ENCODE assay signal across 21 cellular contexts in genomic region chr20:47310729-47311128, GRCh38. TPM values are rescaled to one million over a fixed set of nuclear protein-coding genes. Genes with fewer than 3 reads are reported as not detected.
DNase-seq lines count a peak whose midpoint lies in the region; ATAC-seq, FAIRE-seq and TF ChIP-seq lines count a peak whose summit lies in the region.
"Had no signal": no experiment of that assay in that cellular context is flagged by ENCODE, and none has a peak within 500 bp of the region (broad histone marks: within the 10 kb centered on the region; RNA-seq: fewer than 3 reads in every experiment).

No MANE protein-coding gene starts in this region.

- ATAC-seq in left cardiac atrium: no peak
- ATAC-seq in HG02571 (IDR thresholded peaks at IDR 0.05; ENCODE audit: unreplicated experiment): no peak
- no peak for ATAC-seq in HG03139 (IDR thresholded peaks at IDR 0.05; ENCODE audit: unreplicated experiment)
- no peak for ATAC-seq in HG03432 (IDR thresholded peaks at IDR 0.05; ENCODE audit: unreplicated experiment)
- ATAC-seq: effector memory CD8-positive, alpha-beta T cell; stimulated activated naive CD8-positive, alpha-beta T cell treated with anti-CD3 and anti-CD28 coated beads, Interleukin-15, amount 100 ng/mL, for 72 hours had no signal

- peak overlapping the region; percentile 94 for H3K27ac Mint-ChIP-seq in nephron progenitor cell
- H3K27ac Mint-ChIP-seq: activated naive CD4-positive, alpha-beta T cell treated with anti-CD3 and anti-CD28 coated beads for 36 hours had no signal

- no peak for TF ChIP-seq CTCF in left ventricle myocardium inferior (IDR thresholded peaks at IDR 0.05; ENCODE audit: borderline replicate concordance)
- no peak for TF ChIP-seq CTCF in H1 (IDR thresholded peaks at IDR 0.05; ENCODE audit: control extremely low read depth in 1 of 3, insufficient read depth in 1 of 3, low read depth in 1 of 3, low read length in 3 of 3)
- TF ChIP-seq CTCF in nephron progenitor cell (IDR thresholded peaks at IDR 0.05): no peak

- CTCF ChIA-PET in H1 (lab: Charles Lee; ENCODE audit: partially characterized antibody): no interaction called here

- peak overlapping the region; percentile 98 for H3K27ac ChIP-seq in left ventricle myocardium inferior (replicated peaks)
- H3K27ac ChIP-seq in H1 (ENCODE audit: low read depth, low read length): 0 out of 2 replicates have a peak overlapping the region, but pooled peaks have one; percentile 38
- H3K27ac ChIP-seq: parathyroid adenoma had no signal

- no peak overlapping the region for H2BK120ac ChIP-seq in H1 (replicated peaks; ENCODE audit: low read depth, low read length)

- intact Hi-C loops in left ventricle myocardium inferior (cut with micrococcal nuclease) (no loop called here), left cardiac atrium (cut with DNase I) (loop anchor here in 1 of 2 donors (5.0 kb wide), 1 partner anchor 33 kb away; no protein-coding TSS in a partner anchor)

- peaks cover 8% of the 10 kb centered on the region for H3K79me1 ChIP-seq in H1 (ENCODE audit: low read depth, low read length)

- H3K4me2 ChIP-seq in H1 (ENCODE audit: insufficient read depth in 1 of 2, low read depth in 2 of 2, low read length in 2 of 2): no peak overlapping the region
- H3K4me2 ChIP-seq: PC-9 had no signal

- H2BK20ac ChIP-seq in H1 (ENCODE audit: low read length): no peak overlapping the region

- 0 out of 2 replicates have a peak overlapping the region, but pooled peaks have one; percentile 88 for H2BK15ac ChIP-seq in H1 (ENCODE audit: low read length)

- no peak overlapping the region for H3K9ac ChIP-seq in H1 (replicated peaks in 1 of 4; ENCODE audit: extremely low read depth in 1 of 4, low read depth in 3 of 4, low read length in 3 of 4)
- H3K9ac ChIP-seq: parathyroid adenoma had no signal

- H3K36me3 Mint-ChIP-seq in nephron progenitor cell (ENCODE audit: low read depth): peaks cover 39% of the 10 kb centered on the region

- peak overlapping the region; percentile 47 for H4K91ac ChIP-seq in H1 (replicated peaks; ENCODE audit: insufficient read length, low read length)

- 92% methylated on average over 7 of the region's 8 CpGs; no CpG with 5 or more reads in 1 of the 2 experiments for WGBS in H1 (ENCODE audit: extremely low coverage in 1 of 2, insufficient coverage in 1 of 2, insufficient read length in 1 of 2, insufficient replicate concordance in 2 of 2, low coverage in 1 of 2, low lambda C conversion rate in 2 of 2, missing lambda C conversion rate in 1 of 2), 2 experiments

- peaks cover 3% of the 10 kb centered on the region for H3K27me3 Mint-ChIP-seq in nephron progenitor cell (ENCODE audit: low read depth, poor library complexity)
- H3K27me3 Mint-ChIP-seq: effector memory CD8-positive, alpha-beta T cell; stimulated activated naive CD8-positive, alpha-beta T cell treated with anti-CD3 and anti-CD28 coated beads, Interleukin-15, amount 100 ng/mL, for 72 hours had no signal

- peak overlapping the region; percentile 81 for H2BK5ac ChIP-seq in H1 (ENCODE audit: low read depth, low read length)

- FAIRE-seq in H1 (lab: Jason Lieb, UNC): no peak

- peak overlapping the region; percentile 71 for H3K4ac ChIP-seq in H1 (replicated peaks; ENCODE audit: insufficient read length, low read depth, low read length)

- H3K79me2 ChIP-seq in H1 (ENCODE audit: control insufficient read depth in 1 of 2, insufficient read depth in 2 of 2, low read length in 2 of 2): peaks cover 33 to 96% of the 10 kb centered on the region in 2 experiments

- H3K9me3 Mint-ChIP-seq in nephron progenitor cell: no peaks in the 10 kb centered on the region
- H3K9me3 Mint-ChIP-seq: activated naive CD4-positive, alpha-beta T cell treated with anti-CD3 and anti-CD28 coated beads for 36 hours; effector memory CD8-positive, alpha-beta T cell; stimulated activated naive CD8-positive, alpha-beta T cell treated with anti-CD3 and anti-CD28 coated beads, Interleukin-15, amount 100 ng/mL, for 72 hours had no signal

- H3K4me3 ChIP-seq in left ventricle myocardium inferior (no peak overlapping the region), H1 (ENCODE audit: extremely low read depth in 1 of 4, insufficient read depth in 2 of 4, low read depth in 3 of 4, low read length in 4 of 4) (no peak overlapping the region)
- H3K4me3 ChIP-seq: cardiac muscle cell, MG63, PC-9 had no signal

- no peak overlapping the region for H4K8ac ChIP-seq in H1 (ENCODE audit: extremely low read depth, insufficient read depth, low read length)

- H3K36me3 ChIP-seq in left ventricle myocardium inferior (peaks cover 48% of the 10 kb centered on the region), H1 (ENCODE audit: control insufficient read depth in 2 of 4, insufficient read depth in 4 of 4, low read length in 3 of 4) (peaks cover 12 to 36% (median 21%) of the 10 kb centered on the region in 4 experiments)

- H3K4me1 ChIP-seq in left ventricle myocardium inferior (peaks cover 68% of the 10 kb centered on the region), H1 (replicated peaks in 1 of 4; ENCODE audit: control insufficient read depth in 3 of 4, insufficient read depth in 4 of 4, low read length in 3 of 4) (peaks cover 14 to 29% (median 23%) of the 10 kb centered on the region in 4 experiments; a peak in 6 of 7 replicates)

- no peak for TF ChIP-seq EP300 in H1 (IDR thresholded peaks at IDR 0.05; ENCODE audit: borderline replicate concordance in 1 of 2, low read depth in 2 of 2, low read length in 2 of 2)

- H3K4me3 Mint-ChIP-seq in nephron progenitor cell: no peak overlapping the region
- H3K4me3 Mint-ChIP-seq: activated naive CD4-positive, alpha-beta T cell treated with anti-CD3 and anti-CD28 coated beads for 36 hours; effector memory CD8-positive, alpha-beta T cell; stimulated activated naive CD8-positive, alpha-beta T cell treated with anti-CD3 and anti-CD28 coated beads, Interleukin-15, amount 100 ng/mL, for 72 hours had no signal

- peaks cover 0 to 3% of the 10 kb centered on the region in 2 experiments for H4K20me1 ChIP-seq in H1 (replicated peaks in 1 of 2; ENCODE audit: control insufficient read depth in 1 of 2, insufficient read depth in 2 of 2, low read length in 2 of 2)

- no peak overlapping the region for H2AFZ ChIP-seq in H1 (ENCODE audit: low read length)
- H2AFZ ChIP-seq: parathyroid adenoma, PC-9 had no signal

- no peak for TF ChIP-seq RAD21 in H1 (IDR thresholded peaks at IDR 0.05 in 1 of 2, conservative IDR thresholded peaks at IDR 0.05 in 1 of 2; ENCODE audit: low read depth in 2 of 2, low read length in 2 of 2)

- DNase-seq in left ventricle myocardium inferior: no peak
- no peak for DNase-seq in left cardiac atrium
- no peak for DNase-seq in H1 (ENCODE audit: low read depth in 1 of 2, low spot score in 2 of 2)
- no peak for DNase-seq in nephron progenitor cell
- no peak for DNase-seq in COLO668 (lab: John Stamatoyannopoulos, UW; ENCODE audit: unreplicated experiment)
- DNase-seq: activated naive CD4-positive, alpha-beta T cell treated with anti-CD3 and anti-CD28 coated beads for 36 hours; Calu3; effector memory CD8-positive, alpha-beta T cell; foreskin melanocyte; GDM1; MG63; NCI-H2029; NCI-H526 treated with DMSO at 0.1 percent for 48 hours; PC-9; stimulated activated CD4-positive, alpha-beta T cell treated with anti-CD3 and anti-CD28 coated beads, Interleukin-12 subunit alpha, Interleukin-12 subunit beta, amount 100 ng/mL, for 4 hours; stimulated activated naive CD8-positive, alpha-beta T cell treated with anti-CD3 and anti-CD28 coated beads, Interleukin-15, amount 100 ng/mL, for 72 hours had no signal

- peaks cover 47% of the 10 kb centered on the region for H3K4me1 Mint-ChIP-seq in nephron progenitor cell

- POLR2A ChIA-PET in H1 (lab: Charles Lee; ENCODE audit: partially characterized antibody): interaction anchor here (1.1 to 31.3 kb wide), 4 partner anchors 12 to 43 kb away, joined by 3 to 1191 read pairs (median 4); partner anchors contain the start of gene ZMYND8

- no peak for TF ChIP-seq POLR2A in H1 (IDR thresholded peaks at IDR 0.05; ENCODE audit: control extremely low read depth in 1 of 2, low read depth in 2 of 2, low read length in 2 of 2)

- H4K5ac ChIP-seq in H1 (ENCODE audit: insufficient read length, low read depth, low read length): no peak overlapping the region

- H3K23ac ChIP-seq in H1 (ENCODE audit: insufficient read length): no peak overlapping the region

- H3K14ac ChIP-seq in H1 (ENCODE audit: insufficient read length): no peak overlapping the region

- peak overlapping the region; percentile 95; the same call in 1 of the 2 replicates for H2AK5ac ChIP-seq in H1 (ENCODE audit: low read depth, low read length)

- no peaks in the 10 kb centered on the region for H3K23me2 ChIP-seq in H1 (ENCODE audit: low read depth, low read length)

- H2BK12ac ChIP-seq in H1 (ENCODE audit: low read depth, low read length): peak overlapping the region; percentile 87; the same call in 1 of the 2 replicates

- no peaks in the 10 kb centered on the region for H3K9me3 ChIP-seq in left ventricle myocardium inferior (replicated peaks)
- H3K9me3 ChIP-seq in H1 (ENCODE audit: insufficient read depth in 2 of 2, low read depth in 1 of 2, low read length in 1 of 2): no peaks in the 10 kb centered on the region
- H3K9me3 ChIP-seq: MG63 had no signal

- H3K27me3 ChIP-seq in left ventricle myocardium inferior (ENCODE audit: low read depth) (no peaks in the 10 kb centered on the region), H1 (replicated peaks in 1 of 4; ENCODE audit: control insufficient read depth in 3 of 4, extremely low read depth in 1 of 4, insufficient read depth in 3 of 4, low read length in 3 of 4) (no peaks in the 10 kb centered on the region)
- H3K27me3 ChIP-seq: cardiac muscle cell, MG63 had no signal

- no peak overlapping the region for H3K18ac ChIP-seq in H1 (ENCODE audit: extremely low read depth, low read length)

- no peak overlapping the region for H3K56ac ChIP-seq in H1 (replicated peaks; ENCODE audit: insufficient read length, low read depth, low read length)

TF ChIP-seq in H1, 55 proteins besides CTCF, POLR2A, EP300 and RAD21 (continues in another document):
- TF ChIP-seq SAP30 (IDR thresholded peaks at IDR 0.05; ENCODE audit: insufficient read depth, insufficient replicate concordance, low read length) (no peak), JUN (IDR thresholded peaks at IDR 0.05; ENCODE audit: low read depth, low read length) (no peak), KDM5A (IDR thresholded peaks at IDR 0.05; ENCODE audit: low read length) (no peak), KDM1A (IDR thresholded peaks at IDR 0.05; ENCODE audit: borderline replicate concordance, low read length) (no peak), BACH1 (IDR thresholded peaks at IDR 0.05; ENCODE audit: low read length) (no peak)

RNA-seq across cellular contexts. Expression of gene ZMYND8, which starts 45.8 kb away (rescaled TPM):
- total RNA-seq in left ventricle myocardium inferior (37.9 TPM), left cardiac atrium (10 to 100 TPM; 22.6 to 27.5 TPM)
- 163 TPM in 2 replicates for total RNA-seq in H1 (2021; fragmentation: NEBNext Ultra II Directional; extraction: Animal tissue kit (Norgen Biotek cat#: 25700))
- 50.5 and 58.5 TPM in 2 replicates for polyA plus RNA-seq in H1 (2011; rRNA removed)
- polyA plus RNA-seq in H1 (2011; cell fraction: cytosol; rRNA removed): 66.1 TPM
- 123 TPM for polyA plus RNA-seq in H1 (2011; cell fraction: nucleus; rRNA removed)
- polyA plus RNA-seq in H1 (2012, experiment 1 of 2): 71.7 to 113 TPM (median 77.5 TPM) in 4 replicates
- 9.8 TPM for polyA plus RNA-seq in H1 (2012, experiment 2 of 2)
- polyA plus RNA-seq in H1 (2013, experiment 1 of 2): 70.7 TPM
- 69.6 TPM for polyA plus RNA-seq in H1 (2013, experiment 2 of 2)
- 67.9 and 102 TPM in 2 replicates for polyA minus RNA-seq in H1 (2011; rRNA and poly(A)+ RNA removed)
- polyA minus RNA-seq in H1 (2011; cell fraction: cytosol; rRNA and poly(A)+ RNA removed): 53.2 TPM
- 91.2 TPM for polyA minus RNA-seq in H1 (2011; cell fraction: nucleus; rRNA and poly(A)+ RNA removed)
